Comparison of ENCODE assay signal across 1 cellular context in the genomic region with DNA sequence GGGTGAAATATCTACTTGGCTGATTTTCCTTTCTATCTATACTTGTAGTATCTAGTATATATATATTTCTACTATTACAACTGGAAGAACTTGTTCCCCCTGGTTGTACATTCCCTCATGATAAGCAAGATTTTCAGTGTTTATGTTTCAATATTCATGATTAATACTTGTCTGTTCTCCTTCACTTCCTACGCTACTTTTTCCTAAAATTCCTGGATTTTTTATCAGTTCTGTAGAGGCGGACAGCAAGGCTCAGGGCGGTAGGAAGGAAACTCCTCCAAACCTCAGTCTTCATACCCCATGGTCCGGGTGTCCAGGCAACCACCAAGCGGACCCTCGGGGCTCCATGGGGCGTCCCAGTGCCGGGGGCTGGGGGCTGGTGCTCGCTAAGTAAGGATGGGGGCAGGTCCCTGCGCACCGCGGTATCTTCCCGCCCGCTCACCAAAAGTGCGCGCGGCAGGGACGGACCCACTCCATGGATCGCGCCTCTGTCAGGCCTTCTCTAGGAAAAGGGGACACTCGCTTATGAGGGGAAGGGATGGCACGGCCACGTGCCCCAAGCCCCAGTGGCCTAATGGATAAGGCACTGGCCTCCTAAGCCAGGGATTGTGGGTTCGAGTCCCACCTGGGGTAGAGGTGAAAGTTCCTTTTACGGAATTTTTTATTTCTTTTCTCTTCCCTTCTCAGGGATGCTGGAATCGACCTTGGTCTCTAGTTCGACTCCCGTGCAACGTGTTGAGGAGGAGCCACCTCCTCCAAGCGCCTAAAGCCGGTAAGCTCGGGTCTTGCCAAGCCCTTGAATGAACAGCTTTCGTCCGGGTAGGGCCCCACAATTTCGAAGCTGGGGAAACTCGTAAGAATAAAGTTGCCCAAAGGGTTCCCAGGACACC.
TF ChIP-seq lines count a peak whose summit lies in the region.

No MANE protein-coding gene starts in this region.

TF ChIP-seq in WTC11, 78 proteins besides CTCF, POLR2A, EP300 and RAD21 (continued from another document and continues in another):
- TF ChIP-seq, protein P1, sequence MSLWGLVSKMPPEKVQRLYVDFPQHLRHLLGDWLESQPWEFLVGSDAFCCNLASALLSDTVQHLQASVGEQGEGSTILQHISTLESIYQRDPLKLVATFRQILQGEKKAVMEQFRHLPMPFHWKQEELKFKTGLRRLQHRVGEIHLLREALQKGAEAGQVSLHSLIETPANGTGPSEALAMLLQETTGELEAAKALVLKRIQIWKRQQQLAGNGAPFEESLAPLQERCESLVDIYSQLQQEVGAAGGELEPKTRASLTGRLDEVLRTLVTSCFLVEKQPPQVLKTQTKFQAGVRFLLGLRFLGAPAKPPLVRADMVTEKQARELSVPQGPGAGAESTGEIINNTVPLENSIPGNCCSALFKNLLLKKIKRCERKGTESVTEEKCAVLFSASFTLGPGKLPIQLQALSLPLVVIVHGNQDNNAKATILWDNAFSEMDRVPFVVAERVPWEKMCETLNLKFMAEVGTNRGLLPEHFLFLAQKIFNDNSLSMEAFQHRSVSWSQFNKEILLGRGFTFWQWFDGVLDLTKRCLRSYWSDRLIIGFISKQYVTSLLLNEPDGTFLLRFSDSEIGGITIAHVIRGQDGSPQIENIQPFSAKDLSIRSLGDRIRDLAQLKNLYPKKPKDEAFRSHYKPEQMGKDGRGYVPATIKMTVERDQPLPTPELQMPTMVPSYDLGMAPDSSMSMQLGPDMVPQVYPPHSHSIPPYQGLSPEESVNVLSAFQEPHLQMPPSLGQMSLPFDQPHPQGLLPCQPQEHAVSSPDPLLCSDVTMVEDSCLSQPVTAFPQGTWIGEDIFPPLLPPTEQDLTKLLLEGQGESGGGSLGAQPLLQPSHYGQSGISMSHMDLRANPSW (CRISPR knock-in tag; conservative IDR thresholded peaks at IDR 0.05; ENCODE audit: low read depth) = 0 out of 2 replicates have a peak, but pooled peaks have one; percentile 29
- TF ChIP-seq ELF4 (CRISPR knock-in tag; IDR thresholded peaks at IDR 0.05; ENCODE audit: low read depth) (no peak), TEAD1 (CRISPR knock-in tag; IDR thresholded peaks at IDR 0.05) (peak; percentile 69; the same call in 1 of the 2 replicates), GABPB1 (CRISPR knock-in tag; IDR thresholded peaks at IDR 0.05) (0 out of 2 replicates have a peak, but pooled peaks have one; percentile 60), FOXK1 (CRISPR knock-in tag; IDR thresholded peaks at IDR 0.05) (no peak), ZNF317 (CRISPR knock-in tag; IDR thresholded peaks at IDR 0.05; ENCODE audit: borderline replicate concordance, low read depth) (no peak), KAT7 (CRISPR knock-in tag; IDR thresholded peaks at IDR 0.05; ENCODE audit: borderline replicate concordance) (no peak), GRHL2 (CRISPR knock-in tag; IDR thresholded peaks at IDR 0.05; ENCODE audit: insufficient replicate concordance, severe bottlenecking) (no peak), FOXJ3 (CRISPR knock-in tag; IDR thresholded peaks at IDR 0.05; ENCODE audit: borderline replicate concordance) (no peak), PRRX2 (CRISPR knock-in tag; IDR thresholded peaks at IDR 0.05) (no peak), RELA (CRISPR knock-in tag; IDR thresholded peaks at IDR 0.05; ENCODE audit: borderline replicate concordance) (no peak), OVOL2 (CRISPR knock-in tag; IDR thresholded peaks at IDR 0.05; ENCODE audit: borderline replicate concordance) (no peak), ZNF219 (CRISPR knock-in tag; IDR thresholded peaks at IDR 0.05; ENCODE audit: borderline replicate concordance) (no peak), ZNF423 (CRISPR knock-in tag; IDR thresholded peaks at IDR 0.05) (0 out of 2 replicates have a peak, but pooled peaks have one; percentile 4), SP1 (CRISPR knock-in tag; conservative IDR thresholded peaks at IDR 0.05) (peak; percentile 66), TCF7 (CRISPR knock-in tag; IDR thresholded peaks at IDR 0.05; ENCODE audit: low read depth) (no peak), ZNF671 (CRISPR knock-in tag; IDR thresholded peaks at IDR 0.05) (no peak), ATF1 (CRISPR knock-in tag; IDR thresholded peaks at IDR 0.05) (no peak), ZNF416 (CRISPR knock-in tag; IDR thresholded peaks at IDR 0.05) (no peak), CREM (CRISPR knock-in tag; IDR thresholded peaks at IDR 0.05) (no peak)
- TF ChIP-seq, protein P2, sequence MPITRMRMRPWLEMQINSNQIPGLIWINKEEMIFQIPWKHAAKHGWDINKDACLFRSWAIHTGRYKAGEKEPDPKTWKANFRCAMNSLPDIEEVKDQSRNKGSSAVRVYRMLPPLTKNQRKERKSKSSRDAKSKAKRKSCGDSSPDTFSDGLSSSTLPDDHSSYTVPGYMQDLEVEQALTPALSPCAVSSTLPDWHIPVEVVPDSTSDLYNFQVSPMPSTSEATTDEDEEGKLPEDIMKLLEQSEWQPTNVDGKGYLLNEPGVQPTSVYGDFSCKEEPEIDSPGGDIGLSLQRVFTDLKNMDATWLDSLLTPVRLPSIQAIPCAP (CRISPR knock-in tag; IDR thresholded peaks at IDR 0.05) = no peak
- TF ChIP-seq, protein P3, sequence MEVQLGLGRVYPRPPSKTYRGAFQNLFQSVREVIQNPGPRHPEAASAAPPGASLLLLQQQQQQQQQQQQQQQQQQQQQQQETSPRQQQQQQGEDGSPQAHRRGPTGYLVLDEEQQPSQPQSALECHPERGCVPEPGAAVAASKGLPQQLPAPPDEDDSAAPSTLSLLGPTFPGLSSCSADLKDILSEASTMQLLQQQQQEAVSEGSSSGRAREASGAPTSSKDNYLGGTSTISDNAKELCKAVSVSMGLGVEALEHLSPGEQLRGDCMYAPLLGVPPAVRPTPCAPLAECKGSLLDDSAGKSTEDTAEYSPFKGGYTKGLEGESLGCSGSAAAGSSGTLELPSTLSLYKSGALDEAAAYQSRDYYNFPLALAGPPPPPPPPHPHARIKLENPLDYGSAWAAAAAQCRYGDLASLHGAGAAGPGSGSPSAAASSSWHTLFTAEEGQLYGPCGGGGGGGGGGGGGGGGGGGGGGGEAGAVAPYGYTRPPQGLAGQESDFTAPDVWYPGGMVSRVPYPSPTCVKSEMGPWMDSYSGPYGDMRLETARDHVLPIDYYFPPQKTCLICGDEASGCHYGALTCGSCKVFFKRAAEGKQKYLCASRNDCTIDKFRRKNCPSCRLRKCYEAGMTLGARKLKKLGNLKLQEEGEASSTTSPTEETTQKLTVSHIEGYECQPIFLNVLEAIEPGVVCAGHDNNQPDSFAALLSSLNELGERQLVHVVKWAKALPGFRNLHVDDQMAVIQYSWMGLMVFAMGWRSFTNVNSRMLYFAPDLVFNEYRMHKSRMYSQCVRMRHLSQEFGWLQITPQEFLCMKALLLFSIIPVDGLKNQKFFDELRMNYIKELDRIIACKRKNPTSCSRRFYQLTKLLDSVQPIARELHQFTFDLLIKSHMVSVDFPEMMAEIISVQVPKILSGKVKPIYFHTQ (CRISPR knock-in tag; IDR thresholded peaks at IDR 0.05) = no peak
- TF ChIP-seq, protein P4, sequence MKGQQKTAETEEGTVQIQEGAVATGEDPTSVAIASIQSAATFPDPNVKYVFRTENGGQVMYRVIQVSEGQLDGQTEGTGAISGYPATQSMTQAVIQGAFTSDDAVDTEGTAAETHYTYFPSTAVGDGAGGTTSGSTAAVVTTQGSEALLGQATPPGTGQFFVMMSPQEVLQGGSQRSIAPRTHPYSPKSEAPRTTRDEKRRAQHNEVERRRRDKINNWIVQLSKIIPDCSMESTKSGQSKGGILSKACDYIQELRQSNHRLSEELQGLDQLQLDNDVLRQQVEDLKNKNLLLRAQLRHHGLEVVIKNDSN (CRISPR knock-in tag; IDR thresholded peaks at IDR 0.05) = peak; percentile 78; the same call in 1 of the 2 replicates
- TF ChIP-seq, protein P5, sequence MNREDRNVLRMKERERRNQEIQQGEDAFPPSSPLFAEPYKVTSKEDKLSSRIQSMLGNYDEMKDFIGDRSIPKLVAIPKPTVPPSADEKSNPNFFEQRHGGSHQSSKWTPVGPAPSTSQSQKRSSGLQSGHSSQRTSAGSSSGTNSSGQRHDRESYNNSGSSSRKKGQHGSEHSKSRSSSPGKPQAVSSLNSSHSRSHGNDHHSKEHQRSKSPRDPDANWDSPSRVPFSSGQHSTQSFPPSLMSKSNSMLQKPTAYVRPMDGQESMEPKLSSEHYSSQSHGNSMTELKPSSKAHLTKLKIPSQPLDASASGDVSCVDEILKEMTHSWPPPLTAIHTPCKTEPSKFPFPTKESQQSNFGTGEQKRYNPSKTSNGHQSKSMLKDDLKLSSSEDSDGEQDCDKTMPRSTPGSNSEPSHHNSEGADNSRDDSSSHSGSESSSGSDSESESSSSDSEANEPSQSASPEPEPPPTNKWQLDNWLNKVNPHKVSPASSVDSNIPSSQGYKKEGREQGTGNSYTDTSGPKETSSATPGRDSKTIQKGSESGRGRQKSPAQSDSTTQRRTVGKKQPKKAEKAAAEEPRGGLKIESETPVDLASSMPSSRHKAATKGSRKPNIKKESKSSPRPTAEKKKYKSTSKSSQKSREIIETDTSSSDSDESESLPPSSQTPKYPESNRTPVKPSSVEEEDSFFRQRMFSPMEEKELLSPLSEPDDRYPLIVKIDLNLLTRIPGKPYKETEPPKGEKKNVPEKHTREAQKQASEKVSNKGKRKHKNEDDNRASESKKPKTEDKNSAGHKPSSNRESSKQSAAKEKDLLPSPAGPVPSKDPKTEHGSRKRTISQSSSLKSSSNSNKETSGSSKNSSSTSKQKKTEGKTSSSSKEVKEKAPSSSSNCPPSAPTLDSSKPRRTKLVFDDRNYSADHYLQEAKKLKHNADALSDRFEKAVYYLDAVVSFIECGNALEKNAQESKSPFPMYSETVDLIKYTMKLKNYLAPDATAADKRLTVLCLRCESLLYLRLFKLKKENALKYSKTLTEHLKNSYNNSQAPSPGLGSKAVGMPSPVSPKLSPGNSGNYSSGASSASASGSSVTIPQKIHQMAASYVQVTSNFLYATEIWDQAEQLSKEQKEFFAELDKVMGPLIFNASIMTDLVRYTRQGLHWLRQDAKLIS (CRISPR knock-in tag; IDR thresholded peaks at IDR 0.05; ENCODE audit: borderline replicate concordance) = no peak
- TF ChIP-seq, protein P6, sequence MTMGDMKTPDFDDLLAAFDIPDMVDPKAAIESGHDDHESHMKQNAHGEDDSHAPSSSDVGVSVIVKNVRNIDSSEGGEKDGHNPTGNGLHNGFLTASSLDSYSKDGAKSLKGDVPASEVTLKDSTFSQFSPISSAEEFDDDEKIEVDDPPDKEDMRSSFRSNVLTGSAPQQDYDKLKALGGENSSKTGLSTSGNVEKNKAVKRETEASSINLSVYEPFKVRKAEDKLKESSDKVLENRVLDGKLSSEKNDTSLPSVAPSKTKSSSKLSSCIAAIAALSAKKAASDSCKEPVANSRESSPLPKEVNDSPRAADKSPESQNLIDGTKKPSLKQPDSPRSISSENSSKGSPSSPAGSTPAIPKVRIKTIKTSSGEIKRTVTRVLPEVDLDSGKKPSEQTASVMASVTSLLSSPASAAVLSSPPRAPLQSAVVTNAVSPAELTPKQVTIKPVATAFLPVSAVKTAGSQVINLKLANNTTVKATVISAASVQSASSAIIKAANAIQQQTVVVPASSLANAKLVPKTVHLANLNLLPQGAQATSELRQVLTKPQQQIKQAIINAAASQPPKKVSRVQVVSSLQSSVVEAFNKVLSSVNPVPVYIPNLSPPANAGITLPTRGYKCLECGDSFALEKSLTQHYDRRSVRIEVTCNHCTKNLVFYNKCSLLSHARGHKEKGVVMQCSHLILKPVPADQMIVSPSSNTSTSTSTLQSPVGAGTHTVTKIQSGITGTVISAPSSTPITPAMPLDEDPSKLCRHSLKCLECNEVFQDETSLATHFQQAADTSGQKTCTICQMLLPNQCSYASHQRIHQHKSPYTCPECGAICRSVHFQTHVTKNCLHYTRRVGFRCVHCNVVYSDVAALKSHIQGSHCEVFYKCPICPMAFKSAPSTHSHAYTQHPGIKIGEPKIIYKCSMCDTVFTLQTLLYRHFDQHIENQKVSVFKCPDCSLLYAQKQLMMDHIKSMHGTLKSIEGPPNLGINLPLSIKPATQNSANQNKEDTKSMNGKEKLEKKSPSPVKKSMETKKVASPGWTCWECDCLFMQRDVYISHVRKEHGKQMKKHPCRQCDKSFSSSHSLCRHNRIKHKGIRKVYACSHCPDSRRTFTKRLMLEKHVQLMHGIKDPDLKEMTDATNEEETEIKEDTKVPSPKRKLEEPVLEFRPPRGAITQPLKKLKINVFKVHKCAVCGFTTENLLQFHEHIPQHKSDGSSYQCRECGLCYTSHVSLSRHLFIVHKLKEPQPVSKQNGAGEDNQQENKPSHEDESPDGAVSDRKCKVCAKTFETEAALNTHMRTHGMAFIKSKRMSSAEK (CRISPR knock-in tag; IDR thresholded peaks at IDR 0.05; ENCODE audit: borderline replicate concordance) = no peak
- TF ChIP-seq, protein P7, sequence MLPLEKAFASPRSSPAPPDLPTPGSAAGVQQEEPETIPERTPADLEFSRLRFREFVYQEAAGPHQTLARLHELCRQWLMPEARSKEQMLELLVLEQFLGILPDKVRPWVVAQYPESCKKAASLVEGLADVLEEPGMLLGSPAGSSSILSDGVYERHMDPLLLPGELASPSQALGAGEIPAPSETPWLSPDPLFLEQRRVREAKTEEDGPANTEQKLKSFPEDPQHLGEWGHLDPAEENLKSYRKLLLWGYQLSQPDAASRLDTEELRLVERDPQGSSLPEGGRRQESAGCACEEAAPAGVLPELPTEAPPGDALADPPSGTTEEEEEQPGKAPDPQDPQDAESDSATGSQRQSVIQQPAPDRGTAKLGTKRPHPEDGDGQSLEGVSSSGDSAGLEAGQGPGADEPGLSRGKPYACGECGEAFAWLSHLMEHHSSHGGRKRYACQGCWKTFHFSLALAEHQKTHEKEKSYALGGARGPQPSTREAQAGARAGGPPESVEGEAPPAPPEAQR (CRISPR knock-in tag; IDR thresholded peaks at IDR 0.05) = no peak
- TF ChIP-seq, protein P8, sequence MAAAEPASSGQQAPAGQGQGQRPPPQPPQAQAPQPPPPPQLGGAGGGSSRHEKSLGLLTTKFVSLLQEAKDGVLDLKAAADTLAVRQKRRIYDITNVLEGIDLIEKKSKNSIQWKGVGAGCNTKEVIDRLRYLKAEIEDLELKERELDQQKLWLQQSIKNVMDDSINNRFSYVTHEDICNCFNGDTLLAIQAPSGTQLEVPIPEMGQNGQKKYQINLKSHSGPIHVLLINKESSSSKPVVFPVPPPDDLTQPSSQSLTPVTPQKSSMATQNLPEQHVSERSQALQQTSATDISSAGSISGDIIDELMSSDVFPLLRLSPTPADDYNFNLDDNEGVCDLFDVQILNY (CRISPR knock-in tag; IDR thresholded peaks at IDR 0.05) = 0 out of 2 replicates have a peak, but pooled peaks have one; percentile 31
- TF ChIP-seq, protein P9, sequence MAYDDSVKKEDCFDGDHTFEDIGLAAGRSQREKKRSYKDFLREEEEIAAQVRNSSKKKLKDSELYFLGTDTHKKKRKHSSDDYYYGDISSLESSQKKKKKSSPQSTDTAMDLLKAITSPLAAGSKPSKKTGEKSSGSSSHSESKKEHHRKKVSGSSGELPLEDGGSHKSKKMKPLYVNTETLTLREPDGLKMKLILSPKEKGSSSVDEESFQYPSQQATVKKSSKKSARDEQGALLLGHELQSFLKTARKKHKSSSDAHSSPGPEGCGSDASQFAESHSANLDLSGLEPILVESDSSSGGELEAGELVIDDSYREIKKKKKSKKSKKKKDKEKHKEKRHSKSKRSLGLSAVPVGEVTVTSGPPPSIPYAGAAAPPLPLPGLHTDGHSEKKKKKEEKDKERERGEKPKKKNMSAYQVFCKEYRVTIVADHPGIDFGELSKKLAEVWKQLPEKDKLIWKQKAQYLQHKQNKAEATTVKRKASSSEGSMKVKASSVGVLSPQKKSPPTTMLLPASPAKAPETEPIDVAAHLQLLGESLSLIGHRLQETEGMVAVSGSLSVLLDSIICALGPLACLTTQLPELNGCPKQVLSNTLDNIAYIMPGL (CRISPR knock-in tag; IDR thresholded peaks at IDR 0.05) = no peak; the same call in 1 of the 2 replicates
- TF ChIP-seq, protein P10, sequence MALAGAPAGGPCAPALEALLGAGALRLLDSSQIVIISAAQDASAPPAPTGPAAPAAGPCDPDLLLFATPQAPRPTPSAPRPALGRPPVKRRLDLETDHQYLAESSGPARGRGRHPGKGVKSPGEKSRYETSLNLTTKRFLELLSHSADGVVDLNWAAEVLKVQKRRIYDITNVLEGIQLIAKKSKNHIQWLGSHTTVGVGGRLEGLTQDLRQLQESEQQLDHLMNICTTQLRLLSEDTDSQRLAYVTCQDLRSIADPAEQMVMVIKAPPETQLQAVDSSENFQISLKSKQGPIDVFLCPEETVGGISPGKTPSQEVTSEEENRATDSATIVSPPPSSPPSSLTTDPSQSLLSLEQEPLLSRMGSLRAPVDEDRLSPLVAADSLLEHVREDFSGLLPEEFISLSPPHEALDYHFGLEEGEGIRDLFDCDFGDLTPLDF (CRISPR knock-in tag; IDR thresholded peaks at IDR 0.05) = no peak
